8 cellular contexts compared by ENCODE assay signal in genomic region chr17:19111801-19112458, GRCh38. TPM values are rescaled to one million over a fixed set of nuclear protein-coding genes. Genes with fewer than 3 reads are reported as not detected.
DNase-seq lines count a peak whose midpoint lies in the region; ATAC-seq and TF ChIP-seq lines count a peak whose summit lies in the region.
"Not testable (repeated sequence)": the region's sequence is repeated elsewhere in the genome, so short reads cannot be mapped to it uniquely, and the experiment has no call there.
"Had no signal": no experiment of that assay in that cellular context is flagged by ENCODE, and none has a peak within 500 bp of the region (broad histone marks: within the 10 kb centered on the region; RNA-seq: fewer than 3 reads in every experiment).

No MANE protein-coding gene starts in this region.

- H3K27ac Mint-ChIP-seq in activated naive CD4-positive, alpha-beta T cell treated with anti-CD3 and anti-CD28 coated beads for 36 hours: peak overlapping the region; percentile 95

- H3K23ac ChIP-seq in mesendoderm (ENCODE audit: low read length): not testable (repeated sequence)

- not testable (repeated sequence) for H3K36me3 Mint-ChIP-seq in activated naive CD4-positive, alpha-beta T cell treated with anti-CD3 and anti-CD28 coated beads for 36 hours (ENCODE audit: low read depth)

- peak; percentile 44 for DNase-seq in SW480 (ENCODE audit: low spot score)
- peak; percentile 54 for DNase-seq in activated naive CD4-positive, alpha-beta T cell treated with anti-CD3 and anti-CD28 coated beads for 36 hours
- peak; percentile 91 for DNase-seq in esophagus muscularis mucosa (ENCODE audit: extremely low spot score)
- peak; percentile 100 for DNase-seq in mesendoderm
- DNase-seq in stimulated activated CD4-positive, alpha-beta T cell treated with anti-CD3 and anti-CD28 coated beads, Interleukin-12 subunit alpha, Interleukin-12 subunit beta, amount 100 ng/mL, for 24 hours (ENCODE audit: low read depth in 2 of 2): peak; percentile 72 to 81

- not testable (repeated sequence) for H3K56ac ChIP-seq in mesendoderm (ENCODE audit: low read length)

- not testable (repeated sequence) for H3K4me2 ChIP-seq in mesendoderm (ENCODE audit: low read length)

- not testable (repeated sequence) for H3K4me1 Mint-ChIP-seq in activated naive CD4-positive, alpha-beta T cell treated with anti-CD3 and anti-CD28 coated beads for 36 hours (ENCODE audit: low read depth)

- H2BK120ac ChIP-seq in mesendoderm (ENCODE audit: low read depth, low read length): not testable (repeated sequence)

- TF ChIP-seq EP300 in esophagus muscularis mucosa (IDR thresholded peaks at IDR 0.05): not testable (repeated sequence)

- H4K8ac ChIP-seq in mesendoderm (ENCODE audit: low read depth, low read length): not testable (repeated sequence)

- peak overlapping the region in 3 of 4 donors; percentile 51 to 57 (median 57) for H3K4me3 ChIP-seq in esophagus muscularis mucosa
- H3K4me3 ChIP-seq in mesendoderm (ENCODE audit: low read length): not testable (repeated sequence)

- not testable (repeated sequence) for H3K27me3 Mint-ChIP-seq in activated naive CD4-positive, alpha-beta T cell treated with anti-CD3 and anti-CD28 coated beads for 36 hours (ENCODE audit: low read depth)

- H3K79me2 ChIP-seq in mesendoderm (ENCODE audit: control insufficient read depth, insufficient read depth, low read length): not testable (repeated sequence)

- H3K79me1 ChIP-seq in mesendoderm (ENCODE audit: low read length): not testable (repeated sequence)

- H3K9me3 ChIP-seq in esophagus muscularis mucosa: not testable (repeated sequence)

- TF ChIP-seq POLR2A in esophagus muscularis mucosa (IDR thresholded peaks at IDR 0.05; ENCODE audit: low read depth): peak; percentile 99

- CTCF ChIA-PET in activated naive CD4-positive, alpha-beta T cell treated with anti-CD3 and anti-CD28 coated beads for 36 hours (lab: Charles Lee): not testable (repeated sequence)

- not testable (repeated sequence) for TF ChIP-seq CTCF in esophagus muscularis mucosa (IDR thresholded peaks at IDR 0.05)

- not testable (repeated sequence) for H4K5ac ChIP-seq in mesendoderm (ENCODE audit: low read length)

- H2BK15ac ChIP-seq in mesendoderm (replicated peaks; ENCODE audit: low read depth): not testable (repeated sequence)

- not testable (repeated sequence) for H3K27me3 ChIP-seq in esophagus muscularis mucosa; mesendoderm (ENCODE audit: insufficient read depth, low read length, poor library complexity)

- H3K27ac ChIP-seq in esophagus muscularis mucosa (replicated peaks in 1 of 4): peak overlapping the region in 3 of 4 donors; percentile 82 to 90 (median 83)
- not testable (repeated sequence) for H3K27ac ChIP-seq in mesendoderm (ENCODE audit: low read depth, low read length)

- H3K36me3 ChIP-seq in esophagus muscularis mucosa; mesendoderm (ENCODE audit: control insufficient read depth, insufficient read depth, low read length): not testable (repeated sequence)

- H2BK5ac ChIP-seq in mesendoderm (ENCODE audit: low read length): not testable (repeated sequence)

- not testable (repeated sequence) for H3K4me1 ChIP-seq in esophagus muscularis mucosa; mesendoderm (ENCODE audit: control insufficient read depth, low read depth, low read length)

- ATAC-seq in GM19438 (IDR thresholded peaks at IDR 0.05; ENCODE audit: low read depth, unreplicated experiment) (peak; percentile 12), HG03378 (IDR thresholded peaks at IDR 0.05; ENCODE audit: unreplicated experiment) (peak; percentile 35)

- intact Hi-C loops in activated naive CD4-positive, alpha-beta T cell treated with anti-CD3 and anti-CD28 coated beads for 36 hours (cut with micrococcal nuclease); esophagus muscularis mucosa (cut with DNase I): not testable (repeated sequence)

- not testable (repeated sequence) for H3K4ac ChIP-seq in mesendoderm (ENCODE audit: low read depth, low read length)

- H2AK5ac ChIP-seq in mesendoderm (ENCODE audit: low read length): not testable (repeated sequence)

- H3K18ac ChIP-seq in mesendoderm (ENCODE audit: low read length): not testable (repeated sequence)

- H3K9ac ChIP-seq in mesendoderm (ENCODE audit: low read length): not testable (repeated sequence)

- WGBS in esophagus muscularis mucosa: no CpG with 5 or more reads among the region's 47 CpGs
- WGBS in mesendoderm (ENCODE audit: extremely low coverage, insufficient coverage, low lambda C conversion rate): no CpG with 5 or more reads among the region's 47 CpGs

- H3K9me3 Mint-ChIP-seq in activated naive CD4-positive, alpha-beta T cell treated with anti-CD3 and anti-CD28 coated beads for 36 hours: not testable (repeated sequence)

- peak overlapping the region; percentile 77 for H3K4me3 Mint-ChIP-seq in activated naive CD4-positive, alpha-beta T cell treated with anti-CD3 and anti-CD28 coated beads for 36 hours

RNA-seq across cellular contexts. Expression of gene GRAPL, which starts 15.5 kb away (rescaled TPM):
- total RNA-seq in activated naive CD4-positive, alpha-beta T cell treated with anti-CD3 and anti-CD28 coated beads for 36 hours: 1 to 10 TPM; 3.0 to 3.4 TPM
- total RNA-seq in esophagus muscularis mucosa: 1 to 10 TPM in 3 of 4 donors, not detected in 1; 1.5 to 2.1 (median 1.7) TPM
- 0.13 TPM for polyA plus RNA-seq in mesendoderm (2013, experiment 1 of 2)
- 0.11 TPM for polyA plus RNA-seq in mesendoderm (2013, experiment 2 of 2)
- total RNA-seq: smooth muscle cell had no signal
- polyA plus RNA-seq: smooth muscle cell had no signal

Comparison
In these comparisons a context has a peak if more than half of its experiments do, and no peak if none do; other contexts are left out.
1. DNase-seq: peak in every context shown above with its lines; median percentile 100 in mesendoderm; 91 in esophagus muscularis mucosa; 76 in stimulated activated CD4-positive, alpha-beta T cell treated with anti-CD3 and anti-CD28 coated beads, Interleukin-12 subunit alpha, Interleukin-12 subunit beta, amount 100 ng/mL, for 24 hours; 54 in activated naive CD4-positive, alpha-beta T cell treated with anti-CD3 and anti-CD28 coated beads for 36 hours; 44 in SW480.